1 cellular context compared by ENCODE assay signal in the genomic region with DNA sequence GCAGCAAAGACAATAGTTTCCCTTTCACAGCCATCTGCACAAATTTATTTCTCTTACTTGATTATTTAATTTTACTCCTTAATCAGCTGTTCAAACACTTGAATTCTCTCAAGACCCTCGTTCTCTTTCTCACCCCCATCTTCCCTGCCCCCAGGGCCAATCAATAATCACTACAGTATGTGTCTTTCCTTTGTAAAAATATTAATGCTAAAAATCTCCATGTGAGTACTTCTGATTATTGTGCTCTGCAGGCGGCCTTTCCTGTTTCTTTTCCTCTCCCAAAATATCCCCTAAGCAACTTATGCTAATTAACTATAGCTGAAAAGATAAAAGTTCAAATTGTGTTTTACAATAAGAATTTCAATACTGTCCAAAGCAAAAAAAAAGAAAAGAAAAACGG.
TF ChIP-seq lines count a peak whose summit lies in the region.

No MANE protein-coding gene starts in this region.

TF ChIP-seq in GM23338, 12 proteins besides CTCF, POLR2A, EP300 and RAD21 (continued from another document):
- TF ChIP-seq, protein P1, sequence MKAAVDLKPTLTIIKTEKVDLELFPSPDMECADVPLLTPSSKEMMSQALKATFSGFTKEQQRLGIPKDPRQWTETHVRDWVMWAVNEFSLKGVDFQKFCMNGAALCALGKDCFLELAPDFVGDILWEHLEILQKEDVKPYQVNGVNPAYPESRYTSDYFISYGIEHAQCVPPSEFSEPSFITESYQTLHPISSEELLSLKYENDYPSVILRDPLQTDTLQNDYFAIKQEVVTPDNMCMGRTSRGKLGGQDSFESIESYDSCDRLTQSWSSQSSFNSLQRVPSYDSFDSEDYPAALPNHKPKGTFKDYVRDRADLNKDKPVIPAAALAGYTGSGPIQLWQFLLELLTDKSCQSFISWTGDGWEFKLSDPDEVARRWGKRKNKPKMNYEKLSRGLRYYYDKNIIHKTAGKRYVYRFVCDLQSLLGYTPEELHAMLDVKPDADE (IDR thresholded peaks at IDR 0.05): 0 out of 2 replicates have a peak, but pooled peaks have one; percentile 27
- peak; percentile 18; the same call in 1 of the 2 replicates for TF ChIP-seq NANOG (IDR thresholded peaks at IDR 0.05; ENCODE audit: borderline replicate concordance)
